Comparison of ENCODE assay signal across 17 cellular contexts in the genomic region with DNA sequence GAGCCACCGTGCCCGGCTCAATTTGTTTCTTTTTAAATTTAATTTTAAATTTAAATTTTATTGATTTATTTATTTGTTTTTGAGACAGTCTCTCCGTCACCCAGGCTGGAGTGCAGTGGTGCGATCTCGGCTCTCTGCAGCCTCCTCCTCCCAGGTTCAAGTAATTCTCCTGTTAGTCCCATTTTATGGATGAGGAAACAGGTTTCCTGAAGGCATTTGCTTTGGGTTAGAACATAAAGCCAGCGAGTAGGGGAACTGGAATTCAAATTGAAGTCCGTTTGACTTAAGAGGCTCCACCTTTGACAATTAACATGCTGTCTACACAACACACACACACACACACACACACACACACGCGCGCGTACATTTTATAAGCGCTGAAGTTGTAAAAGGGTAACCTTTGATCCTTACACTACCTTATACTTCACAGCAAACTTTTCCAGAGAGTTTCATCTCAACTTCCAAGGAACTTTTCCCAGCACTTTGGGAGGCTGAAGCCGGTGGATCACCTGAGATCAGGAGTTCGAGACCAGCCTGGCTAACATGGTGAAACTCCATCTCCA.
DNase-seq lines count a peak whose midpoint lies in the region; ATAC-seq, FAIRE-seq and TF ChIP-seq lines count a peak whose summit lies in the region.
"Had no signal": no experiment of that assay in that cellular context is flagged by ENCODE, and none has a peak within 500 bp of the region (broad histone marks: within the 10 kb centered on the region; RNA-seq: fewer than 3 reads in every experiment).

No MANE protein-coding gene starts in this region.

- 65% methylated on average over 14 of the region's 14 CpGs for WGBS in K562 (ENCODE audit: insufficient coverage, low coverage, missing lambda C conversion rate)
- 76 to 87% (median 78%) methylated on average over 14 of the region's 14 CpGs for WGBS in spleen, 5 donors

- no peak overlapping the region for H3K27ac Mint-ChIP-seq in activated T-cell treated with anti-CD3 and anti-CD28 coated beads, Interleukin-2, amount 50 U/mL, for 72 hours

- in situ Hi-C loops in K562 (cut with MboI): no loop called here

- H3K9ac ChIP-seq in KMS-11: no peak overlapping the region
- no peak overlapping the region for H3K9ac ChIP-seq in K562 (ENCODE audit: insufficient read depth in 1 of 2, low read depth in 2 of 2, low read length in 2 of 2)

- H3K9me1 ChIP-seq in K562 (ENCODE audit: control insufficient read depth, insufficient read depth, low read length): no peaks in the 10 kb centered on the region

- H3K79me2 ChIP-seq in KMS-11 (ENCODE audit: insufficient read depth, low read depth) (no peaks in the 10 kb centered on the region), K562 (ENCODE audit: control insufficient read depth, insufficient read depth, low read length) (no peaks in the 10 kb centered on the region)

- no peaks in the 10 kb centered on the region for H4K20me1 ChIP-seq in KMS-11 (ENCODE audit: insufficient read depth)
- H4K20me1 ChIP-seq in K562 (replicated peaks; ENCODE audit: control insufficient read depth, insufficient read depth, low read length): no peaks in the 10 kb centered on the region

- no peaks in the 10 kb centered on the region for H3K9me3 ChIP-seq in K562 (replicated peaks; ENCODE audit: control insufficient read depth, insufficient read depth, low read depth, low read length)
- H3K9me3 ChIP-seq in spleen: no peaks in the 10 kb centered on the region

- H3K4me1 Mint-ChIP-seq in activated T-cell treated with anti-CD3 and anti-CD28 coated beads, Interleukin-2, amount 50 U/mL, for 72 hours (ENCODE audit: low read depth): peaks cover 86% of the 10 kb centered on the region
- peaks cover 70% of the 10 kb centered on the region for H3K4me1 Mint-ChIP-seq in activated T-cell treated with anti-CD3 and anti-CD28 coated beads, Interleukin-2, amount 50 U/mL, for 4 hours (ENCODE audit: low read depth)

- no peak for TF ChIP-seq POLR2A in K562 (conservative IDR thresholded peaks at IDR 0.05)
- TF ChIP-seq POLR2A in spleen (IDR thresholded peaks at IDR 0.05): no peak

- H3K4me1 ChIP-seq in KMS-11 (ENCODE audit: low read depth, poor library complexity, severe bottlenecking) (peaks cover 54% of the 10 kb centered on the region), K562 (replicated peaks in 1 of 2; ENCODE audit: control insufficient read depth in 2 of 2, insufficient read depth in 2 of 2, low read length in 2 of 2) (no peaks in the 10 kb centered on the region; a peak in 1 of 5 replicates), spleen (peaks cover 22 to 95% (median 78%) of the 10 kb centered on the region in 6 donors)

- no peak for DNase-seq in activated T-cell treated with anti-CD3 and anti-CD28 coated beads, Interleukin-2, amount 50 U/mL, for 72 hours
- no peak for DNase-seq in activated T-cell treated with anti-CD3 and anti-CD28 coated beads, Interleukin-2, amount 50 U/mL, for 4 hours
- DNase-seq in K562 (ENCODE audit: extremely low read depth in 1 of 4, low spot score in 3 of 4): no peak
- DNase-seq in spleen: no peak
- DNase-seq in SHP77 (lab: John Stamatoyannopoulos, UW): no peak
- no peak for DNase-seq in DMS114 treated with DMSO at 0.1 percent for 48 hours (lab: John Stamatoyannopoulos, UW; ENCODE audit: unreplicated experiment)
- DNase-seq: caudate nucleus; HCEC 1CT; hypothalamus; midbrain; NCI-H1930; NCI-H510A; stimulated activated CD4-positive, alpha-beta T cell treated with anti-CD3 and anti-CD28 coated beads, Interleukin-2, amount 100 ng/mL, for 24 hours had no signal

- H3K27me3 Mint-ChIP-seq in activated T-cell treated with anti-CD3 and anti-CD28 coated beads, Interleukin-2, amount 50 U/mL, for 72 hours (ENCODE audit: low read depth): no peaks in the 10 kb centered on the region
- no peaks in the 10 kb centered on the region for H3K27me3 Mint-ChIP-seq in activated T-cell treated with anti-CD3 and anti-CD28 coated beads, Interleukin-2, amount 50 U/mL, for 4 hours (ENCODE audit: low read depth)

- POLR2A ChIA-PET in K562 (lab: Yijun Ruan, JAX): no interaction called here

- H2AFZ ChIP-seq in KMS-11 (ENCODE audit: low read depth) (no peak overlapping the region), K562 (ENCODE audit: low read depth, low read length) (no peak overlapping the region)

- H3K27ac ChIP-seq in KMS-11 (no peak overlapping the region), K562 (ENCODE audit: extremely low read depth, low read depth, low read length) (no peak overlapping the region), spleen (peak overlapping the region; percentile 57 to 88 (median 84))
- H3K27ac ChIP-seq: SK-N-MC had no signal

- H3K27me3 ChIP-seq in KMS-11 (ENCODE audit: insufficient read depth, low read depth) (peaks cover 5% of the 10 kb centered on the region; the same call in 1 of the 2 replicates), K562 (ENCODE audit: control insufficient read depth in 2 of 2, insufficient read depth in 2 of 2, low read length in 2 of 2) (no peaks in the 10 kb centered on the region), spleen (replicated peaks in 1 of 7) (no peaks in the 10 kb centered on the region)

- intact Hi-C loops in K562 (cut with micrococcal nuclease) (no loop called here), spleen (cut with DNase I; ENCODE audit: low total_unique reads) (no loop called here)

- H3K4me3 Mint-ChIP-seq in activated T-cell treated with anti-CD3 and anti-CD28 coated beads, Interleukin-2, amount 50 U/mL, for 72 hours: peak overlapping the region; percentile 12 to 77
- no peak overlapping the region for H3K4me3 Mint-ChIP-seq in activated T-cell treated with anti-CD3 and anti-CD28 coated beads, Interleukin-2, amount 50 U/mL, for 4 hours

- H3K4me3 ChIP-seq in KMS-11 (IDR thresholded peaks at IDR 0.05; ENCODE audit: insufficient read depth, low read depth, low read length) (no peak overlapping the region), K562 (no peak overlapping the region), spleen (peak overlapping the region in 1 of 8 donors; percentile 38)
- H3K4me3 ChIP-seq: SK-N-MC had no signal

- peak overlapping the region; percentile 39; the same call in 1 of the 2 replicates for H3K4me2 ChIP-seq in KMS-11
- no peak overlapping the region for H3K4me2 ChIP-seq in K562 (ENCODE audit: insufficient read depth, low read length)

- H3K36me3 Mint-ChIP-seq in activated T-cell treated with anti-CD3 and anti-CD28 coated beads, Interleukin-2, amount 50 U/mL, for 72 hours (ENCODE audit: insufficient read depth in 2 of 2): no peaks in the 10 kb centered on the region
- no peaks in the 10 kb centered on the region for H3K36me3 Mint-ChIP-seq in activated T-cell treated with anti-CD3 and anti-CD28 coated beads, Interleukin-2, amount 50 U/mL, for 4 hours (ENCODE audit: insufficient read depth)

- FAIRE-seq in K562 (lab: Jason Lieb, UNC): no peak

- no peak for TF ChIP-seq RAD21 in K562 (CRISPR knock-in tag; conservative IDR thresholded peaks at IDR 0.05 in 1 of 2, IDR thresholded peaks at IDR 0.05 in 1 of 2)

- ATAC-seq in activated T-cell treated with anti-CD3 and anti-CD28 coated beads, Interleukin-2, amount 50 U/mL, for 72 hours (replicated peaks in 1 of 2): no peak
- no peak for ATAC-seq in activated T-cell treated with anti-CD3 and anti-CD28 coated beads, Interleukin-2, amount 50 U/mL, for 4 hours
- ATAC-seq in K562 (no peak), HG03442 (IDR thresholded peaks at IDR 0.05; ENCODE audit: unreplicated experiment) (no peak)
- ATAC-seq: sciatic nerve had no signal

- no peak for TF ChIP-seq CTCF in KMS-11 (conservative IDR thresholded peaks at IDR 0.05; ENCODE audit: low read depth, low read length)
- TF ChIP-seq CTCF in K562 (IDR thresholded peaks at IDR 0.05 in 2 of 3, conservative IDR thresholded peaks at IDR 0.05 in 1 of 3; ENCODE audit: insufficient read depth in 2 of 3, low read depth in 1 of 3, low read length in 3 of 3): no peak
- no peak for TF ChIP-seq CTCF in spleen (IDR thresholded peaks at IDR 0.05 in 8 of 11, conservative IDR thresholded peaks at IDR 0.05 in 3 of 11)

- no peak for TF ChIP-seq EP300 in K562 (IDR thresholded peaks at IDR 0.05; ENCODE audit: low read length)

- H3K36me3 ChIP-seq in KMS-11 (ENCODE audit: insufficient read depth) (no peaks in the 10 kb centered on the region), K562 (ENCODE audit: control insufficient read depth, insufficient read depth, low read length) (no peaks in the 10 kb centered on the region), spleen (no peaks in the 10 kb centered on the region)

- CTCF ChIA-PET in K562 (lab: Yijun Ruan, JAX; ENCODE audit: low intra/inter-chr PET ratio): no interaction called here

- H3K9me3 Mint-ChIP-seq in activated T-cell treated with anti-CD3 and anti-CD28 coated beads, Interleukin-2, amount 50 U/mL, for 72 hours: no peaks in the 10 kb centered on the region
- H3K9me3 Mint-ChIP-seq in activated T-cell treated with anti-CD3 and anti-CD28 coated beads, Interleukin-2, amount 50 U/mL, for 4 hours: no peaks in the 10 kb centered on the region

- BruUV-seq in K562 (replicated peaks; lab: Mats Ljungman, UMichigan): no TSS peak

TF ChIP-seq in K562, 482 proteins besides CTCF, POLR2A, EP300 and RAD21 (continues in another document):
- TF ChIP-seq, protein P1, sequence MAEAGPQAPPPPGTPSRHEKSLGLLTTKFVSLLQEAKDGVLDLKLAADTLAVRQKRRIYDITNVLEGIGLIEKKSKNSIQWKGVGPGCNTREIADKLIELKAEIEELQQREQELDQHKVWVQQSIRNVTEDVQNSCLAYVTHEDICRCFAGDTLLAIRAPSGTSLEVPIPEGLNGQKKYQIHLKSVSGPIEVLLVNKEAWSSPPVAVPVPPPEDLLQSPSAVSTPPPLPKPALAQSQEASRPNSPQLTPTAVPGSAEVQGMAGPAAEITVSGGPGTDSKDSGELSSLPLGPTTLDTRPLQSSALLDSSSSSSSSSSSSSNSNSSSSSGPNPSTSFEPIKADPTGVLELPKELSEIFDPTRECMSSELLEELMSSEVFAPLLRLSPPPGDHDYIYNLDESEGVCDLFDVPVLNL (CRISPR knock-in tag; IDR thresholded peaks at IDR 0.05; ENCODE audit: low read depth): no peak
- TF ChIP-seq ELK1 (CRISPR knock-in tag; IDR thresholded peaks at IDR 0.05): no peak
- TF ChIP-seq NR2F6 (CRISPR knock-in tag; IDR thresholded peaks at IDR 0.05): no peak
- no peak for TF ChIP-seq TAF1 (IDR thresholded peaks at IDR 0.05; ENCODE audit: control insufficient read depth, extremely low read depth, insufficient read depth, low read length, severe bottlenecking)
- TF ChIP-seq THRAP3 (IDR thresholded peaks at IDR 0.05; ENCODE audit: borderline replicate concordance): no peak
- no peak for TF ChIP-seq ZNF121 (CRISPR knock-in tag; conservative IDR thresholded peaks at IDR 0.05)
- TF ChIP-seq EWSR1 (IDR thresholded peaks at IDR 0.05; ENCODE audit: borderline replicate concordance, low read depth, partially characterized antibody): peak; percentile 31

Comparison
In these comparisons a context has a peak if more than half of its experiments do, and no peak if none do; other contexts are left out.
1. H3K27ac ChIP-seq: peak in spleen (8 of 8); none in KMS-11 (single experiment) and K562 (single experiment).